8 cellular contexts compared by ENCODE assay signal in the genomic region with DNA sequence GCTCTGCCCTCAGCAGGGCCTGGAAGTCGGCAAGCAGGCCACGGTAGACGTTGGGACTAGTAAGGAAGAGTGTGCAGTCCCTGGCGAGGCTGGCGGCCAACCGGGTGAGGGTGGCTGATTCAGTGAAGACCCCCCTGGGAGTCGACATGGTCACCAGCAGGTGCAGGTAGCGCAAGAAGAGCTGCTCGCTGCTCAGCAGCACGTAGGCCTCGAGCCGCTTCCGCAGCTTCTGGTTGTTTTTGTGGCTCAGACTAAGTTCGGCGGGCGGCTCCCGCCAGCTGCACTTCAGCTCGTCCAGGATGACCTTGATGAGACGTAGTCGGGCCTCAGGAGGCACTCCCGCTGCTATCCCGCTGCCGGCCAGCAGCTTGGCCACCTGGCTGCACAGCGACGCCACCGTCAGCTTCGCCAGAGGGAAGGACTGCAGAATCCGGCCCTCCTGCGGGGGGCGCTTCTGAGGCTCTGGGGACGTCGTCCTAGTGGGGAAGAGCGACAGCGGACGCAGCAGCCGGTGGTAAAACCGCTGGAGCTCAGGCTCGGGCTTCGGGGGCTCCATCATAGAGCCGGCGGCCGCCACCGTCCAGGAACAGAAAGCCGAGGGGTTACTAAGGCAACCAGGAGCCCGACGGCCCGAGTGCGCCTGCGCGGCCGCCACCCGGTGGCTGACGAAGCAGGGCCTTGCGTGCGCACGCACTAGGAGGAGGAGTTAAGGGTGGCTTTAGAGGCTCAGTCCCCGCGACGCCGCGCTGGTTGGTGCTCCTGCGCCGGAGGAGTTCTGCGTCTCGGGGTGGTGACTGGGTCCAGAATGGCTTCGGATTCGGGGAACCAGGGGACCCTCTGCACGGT. TPM values are rescaled to one million over a fixed set of nuclear protein-coding genes. Genes with fewer than 3 reads are reported as not detected.
DNase-seq lines count a peak whose midpoint lies in the region; ATAC-seq, FAIRE-seq and TF ChIP-seq lines count a peak whose summit lies in the region.

A gene with protein sequence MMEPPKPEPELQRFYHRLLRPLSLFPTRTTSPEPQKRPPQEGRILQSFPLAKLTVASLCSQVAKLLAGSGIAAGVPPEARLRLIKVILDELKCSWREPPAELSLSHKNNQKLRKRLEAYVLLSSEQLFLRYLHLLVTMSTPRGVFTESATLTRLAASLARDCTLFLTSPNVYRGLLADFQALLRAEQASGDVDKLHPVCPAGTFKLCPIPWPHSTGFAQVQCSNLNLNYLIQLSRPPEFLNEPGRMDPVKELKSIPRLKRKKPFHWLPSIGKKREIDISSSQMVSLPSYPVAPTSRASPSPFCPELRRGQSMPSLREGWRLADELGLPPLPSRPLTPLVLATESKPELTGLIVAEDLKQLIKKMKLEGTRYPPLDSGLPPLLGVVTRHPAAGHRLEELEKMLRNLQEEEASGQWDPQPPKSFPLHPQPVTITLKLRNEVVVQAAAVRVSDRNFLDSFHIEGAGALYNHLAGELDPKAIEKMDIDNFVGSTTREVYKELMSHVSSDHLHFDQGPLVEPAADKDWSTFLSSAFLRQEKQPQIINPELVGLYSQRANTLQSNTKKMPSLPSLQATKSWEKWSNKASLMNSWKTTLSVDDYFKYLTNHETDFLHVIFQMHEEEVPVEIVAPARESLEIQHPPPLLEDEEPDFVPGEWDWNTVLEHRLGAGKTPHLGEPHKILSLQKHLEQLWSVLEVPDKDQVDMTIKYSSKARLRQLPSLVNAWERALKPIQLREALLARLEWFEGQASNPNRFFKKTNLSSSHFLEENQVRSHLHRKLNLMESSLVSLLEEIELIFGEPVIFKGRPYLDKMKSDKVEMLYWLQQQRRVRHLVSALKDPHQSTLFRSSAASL (minus strand): TSS at position 607 of the 846 bp plus-strand sequence. CDS start 48 bp downstream, at position 559.
A gene with protein sequence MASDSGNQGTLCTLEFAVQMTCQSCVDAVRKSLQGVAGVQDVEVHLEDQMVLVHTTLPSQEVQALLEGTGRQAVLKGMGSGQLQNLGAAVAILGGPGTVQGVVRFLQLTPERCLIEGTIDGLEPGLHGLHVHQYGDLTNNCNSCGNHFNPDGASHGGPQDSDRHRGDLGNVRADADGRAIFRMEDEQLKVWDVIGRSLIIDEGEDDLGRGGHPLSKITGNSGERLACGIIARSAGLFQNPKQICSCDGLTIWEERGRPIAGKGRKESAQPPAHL (plus strand): TSS at position 729 of the 846 bp plus-strand sequence. CDS start 77 bp downstream, at position 806.

- FAIRE-seq in RCC 7860 (lab: Jason Lieb, UNC), result no peak

- H3K4me2 ChIP-seq in GM23248 (ENCODE audit: unreplicated experiment), result peak within 1 kb of the TSS; percentile 82

- H3K4me3 ChIP-seq in GM23248, result peak within 1 kb of the TSS; percentile 83
- H3K4me3 ChIP-seq in fibroblast of mammary gland (ENCODE audit: control insufficient read depth, low read depth, low read length), result peak within 1 kb of the TSS; percentile 72

- peak; percentile 99 for ATAC-seq in activated T-helper 17 cell treated with anti-CD3 and anti-CD28 coated beads, Interleukin-2, amount 50 U/mL, for 72 hours (replicated peaks)

- H3K27me3 Mint-ChIP-seq in activated T-helper 17 cell treated with anti-CD3 and anti-CD28 coated beads, Interleukin-2, amount 50 U/mL, for 72 hours, result no peaks in the 10 kb centered on the region
- H3K27me3 Mint-ChIP-seq in nephron (ENCODE audit: low read depth), result no peaks in the 10 kb centered on the region
- no peaks in the 10 kb centered on the region for H3K27me3 Mint-ChIP-seq in stimulated activated naive CD8-positive, alpha-beta T cell treated with anti-CD3 and anti-CD28 coated beads, Interleukin-15, Interleukin-2, amounts not matched to agents 100 ng/mL and 50 ng/mL, for 24 hours

- H3K27me3 ChIP-seq in GM23248 (replicated peaks; ENCODE audit: insufficient read depth), result no peaks in the 10 kb centered on the region

- no peaks in the 10 kb centered on the region for H3K9me3 Mint-ChIP-seq in activated T-helper 17 cell treated with anti-CD3 and anti-CD28 coated beads, Interleukin-2, amount 50 U/mL, for 72 hours
- H3K9me3 Mint-ChIP-seq in nephron, result peaks cover 13% of the 10 kb centered on the region
- no peaks in the 10 kb centered on the region for H3K9me3 Mint-ChIP-seq in stimulated activated naive CD8-positive, alpha-beta T cell treated with anti-CD3 and anti-CD28 coated beads, Interleukin-15, Interleukin-2, amounts not matched to agents 100 ng/mL and 50 ng/mL, for 24 hours

- H4K20me1 ChIP-seq in GM23248 (ENCODE audit: insufficient read depth), result no peaks in the 10 kb centered on the region

- H3K9me2 ChIP-seq in GM23248 (ENCODE audit: insufficient read depth), result no peaks in the 10 kb centered on the region

- H3K4me1 Mint-ChIP-seq in activated T-helper 17 cell treated with anti-CD3 and anti-CD28 coated beads, Interleukin-2, amount 50 U/mL, for 72 hours, result peaks cover 14% of the 10 kb centered on the region
- H3K4me1 Mint-ChIP-seq in nephron, result peaks cover 19% of the 10 kb centered on the region
- H3K4me1 Mint-ChIP-seq in stimulated activated naive CD8-positive, alpha-beta T cell treated with anti-CD3 and anti-CD28 coated beads, Interleukin-15, Interleukin-2, amounts not matched to agents 100 ng/mL and 50 ng/mL, for 24 hours (ENCODE audit: low read depth), result peaks cover 34% of the 10 kb centered on the region

- peaks cover 8% of the 10 kb centered on the region for H3K36me3 Mint-ChIP-seq in activated T-helper 17 cell treated with anti-CD3 and anti-CD28 coated beads, Interleukin-2, amount 50 U/mL, for 72 hours (ENCODE audit: low read depth)
- H3K36me3 Mint-ChIP-seq in nephron (ENCODE audit: low read depth), result peaks cover 4% of the 10 kb centered on the region
- no peaks in the 10 kb centered on the region for H3K36me3 Mint-ChIP-seq in stimulated activated naive CD8-positive, alpha-beta T cell treated with anti-CD3 and anti-CD28 coated beads, Interleukin-15, Interleukin-2, amounts not matched to agents 100 ng/mL and 50 ng/mL, for 24 hours (ENCODE audit: low read depth)

- no peaks in the 10 kb centered on the region for H3F3A ChIP-seq in GM23248 (ENCODE audit: insufficient read depth)

- peak within 1 kb of the TSS; percentile 74 for H3K27ac ChIP-seq in GM23248

- H3K9me3 ChIP-seq in GM23248 (ENCODE audit: low read depth), result no peaks in the 10 kb centered on the region

- peak; percentile 95 for DNase-seq in EL
- DNase-seq in GM23248, result peak; percentile 98
- peak; percentile 92 to 94 for DNase-seq in Kasumi-1 (lab: John Stamatoyannopoulos, UW)
- peak; percentile 81 for DNase-seq in RCC 7860 (ENCODE audit: low spot score)
- DNase-seq in fibroblast of mammary gland (ENCODE audit: low read depth), result peak; percentile 92

- H3K27ac Mint-ChIP-seq in activated T-helper 17 cell treated with anti-CD3 and anti-CD28 coated beads, Interleukin-2, amount 50 U/mL, for 72 hours, result peak within 1 kb of the TSS; percentile 99
- H3K27ac Mint-ChIP-seq in nephron, result peak within 1 kb of the TSS; percentile 89 to 97 (median 95)
- H3K27ac Mint-ChIP-seq in stimulated activated naive CD8-positive, alpha-beta T cell treated with anti-CD3 and anti-CD28 coated beads, Interleukin-15, Interleukin-2, amounts not matched to agents 100 ng/mL and 50 ng/mL, for 24 hours, result peak within 1 kb of the TSS; percentile 99

- 0 out of 2 replicates have a peak, but pooled peaks cover 8% of the 10 kb centered on the region for H3K4me1 ChIP-seq in GM23248 (ENCODE audit: insufficient read depth)

- no peaks in the 10 kb centered on the region for H3K36me3 ChIP-seq in GM23248 (ENCODE audit: low read depth)

- WGBS in GM23248 (ENCODE audit: low coverage in 1 of 2, low lambda C conversion rate in 2 of 2, missing lambda C conversion rate in 2 of 2), 2 experiments, result 17 to 18% methylated on average over 67 of the region's 68 CpGs

- TF ChIP-seq CTCF in fibroblast of mammary gland (conservative IDR thresholded peaks at IDR 0.05; ENCODE audit: control insufficient read depth, insufficient read depth, low read depth, low read length) (peak; percentile 57), nephron (IDR thresholded peaks at IDR 0.05; ENCODE audit: unreplicated experiment in 3 of 3) (peak; percentile 50 to 71 (median 56))

- H3K9ac ChIP-seq in GM23248, result peak within 1 kb of the TSS; percentile 87

- peak within 1 kb of the TSS; percentile 100 for H3K4me3 Mint-ChIP-seq in activated T-helper 17 cell treated with anti-CD3 and anti-CD28 coated beads, Interleukin-2, amount 50 U/mL, for 72 hours
- H3K4me3 Mint-ChIP-seq in nephron, result peak within 1 kb of the TSS; percentile 99 to 100 (median 100)
- peak within 1 kb of the TSS; percentile 99 for H3K4me3 Mint-ChIP-seq in stimulated activated naive CD8-positive, alpha-beta T cell treated with anti-CD3 and anti-CD28 coated beads, Interleukin-15, Interleukin-2, amounts not matched to agents 100 ng/mL and 50 ng/mL, for 24 hours

- peaks cover 51% of the 10 kb centered on the region for H3K79me2 ChIP-seq in GM23248 (ENCODE audit: insufficient read depth)

- H2AFZ ChIP-seq in GM23248, result peak within 1 kb of the TSS; percentile 96

- in situ Hi-C loops in GM23248 (cut with MboI), result loop anchor here (25.0 kb wide), 1 partner anchor 245 kb away; a partner anchor contains a TSS

RNA-seq across cellular contexts. Expression of the first gene that starts in this region (rescaled TPM):
- total RNA-seq in GM23248 (2014; rRNA removed; shearing (Covaris generic)), result 0.11 and 0.13 TPM in 2 replicates
- 0.39 and 0.40 TPM in 2 replicates for polyA plus RNA-seq in GM23248 (2016; fragmentation: Nextera tagmentation; extraction: Ambion mirVana)
- total RNA-seq in activated T-helper 17 cell treated with anti-CD3 and anti-CD28 coated beads, Interleukin-2, amount 50 U/mL, for 72 hours, result under 1 TPM; 0.11 to 0.15 TPM

RNA-seq across cellular contexts. Expression of the second gene that starts in this region (rescaled TPM):
- 28.0 and 29.5 TPM in 2 replicates for total RNA-seq in GM23248 (2014; rRNA removed; shearing (Covaris generic))
- polyA plus RNA-seq in GM23248 (2016; fragmentation: Nextera tagmentation; extraction: Ambion mirVana), result 44.1 and 44.2 TPM in 2 replicates
- 10 to 100 TPM; 27.5 to 35.1 TPM for total RNA-seq in activated T-helper 17 cell treated with anti-CD3 and anti-CD28 coated beads, Interleukin-2, amount 50 U/mL, for 72 hours

Comparison
In these comparisons a context has a peak if more than half of its experiments do, and no peak if none do; other contexts are left out.
1. Peak in every context shown above with its lines: DNase-seq, ATAC-seq, H3K4me3 ChIP-seq and H3K27ac ChIP-seq.